Comparison of ENCODE assay signal across 11 cellular contexts in the genomic region with DNA sequence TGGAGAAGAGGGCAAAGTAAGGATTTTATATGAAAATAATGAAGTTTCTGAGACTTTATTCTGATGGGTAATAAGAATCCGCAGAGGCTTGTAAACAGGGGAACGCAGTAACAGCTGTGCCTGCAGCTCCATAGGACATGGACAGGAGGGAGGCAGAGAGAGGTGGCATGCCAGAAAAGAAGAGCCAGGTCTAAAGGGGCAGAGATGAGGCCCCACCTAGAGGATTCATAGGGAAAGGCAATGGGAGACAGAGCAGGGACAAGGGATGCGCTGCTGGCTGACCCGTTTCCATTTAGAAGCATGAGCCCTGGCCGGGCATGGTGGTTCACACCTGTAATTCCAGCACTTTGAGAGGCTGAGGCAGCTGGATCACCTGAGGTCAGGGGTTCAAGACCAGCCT.
DNase-seq lines count a peak whose midpoint lies in the region; ATAC-seq and TF ChIP-seq lines count a peak whose summit lies in the region.
"Had no signal": no experiment of that assay in that cellular context is flagged by ENCODE, and none has a peak within 500 bp of the region (broad histone marks: within the 10 kb centered on the region; RNA-seq: fewer than 3 reads in every experiment).

No MANE protein-coding gene starts in this region.

- in situ Hi-C loops in KBM-7 (cut with MboI; ENCODE audit: low pct_unique_long_range_greater_than_20kb, low sequenced_read_pairs): no loop called here

- no peak overlapping the region for H3K4me3 ChIP-seq in BJ (ENCODE audit: low read depth, low read length)
- H3K4me3 ChIP-seq: upper lobe of left lung had no signal

- H3K27ac Mint-ChIP-seq in WTC11: no peak overlapping the region

- peaks cover 32% of the 10 kb centered on the region for H3K36me3 Mint-ChIP-seq in WTC11

- ATAC-seq in WTC11: peak; percentile 98

- H3K9me3 Mint-ChIP-seq in WTC11: peaks cover 47% of the 10 kb centered on the region

- DNase-seq in BJ (ENCODE audit: low read depth) (no peak), KBM-7 (peak; percentile 6), WTC11 (ENCODE audit: low spot score) (peak; percentile 52), islet precursor cell (peak; percentile 57), RKO (ENCODE audit: low spot score) (no peak), AG20443 (ENCODE audit: low spot score) (no peak), 8988T (no peak)
- DNase-seq in activated CD4-positive, alpha-beta T cell treated with anti-CD3 and anti-CD28 coated beads for 1 hour: no peak
- DNase-seq: NK-92 treated with Interleukin-12 subunit alpha and Interleukin-12 subunit beta, amount 100 ng/mL, for 24 hours; stimulated activated CD4-positive, alpha-beta T cell treated with anti-CD3 and anti-CD28 coated beads, Interleukin-2, amount 100 ng/mL, for 48 hours; upper lobe of left lung had no signal

- H3K4me1 Mint-ChIP-seq in WTC11: no peaks in the 10 kb centered on the region

- CTCF ChIA-PET in BJ (lab: Yijun Ruan, JAX): interaction anchor here (0.6 to 0.7 kb wide), 2 partner anchors 10 to 264 kb away, joined by 3 read pairs; no protein-coding TSS in a partner anchor
- CTCF ChIA-PET in WTC11 (lab: Charles Lee): interaction anchor here (0.6 to 1.0 kb wide), 6 partner anchors 18 to 450 kb away, joined by 3 to 6 read pairs (median 4); no protein-coding TSS in a partner anchor

- no peaks in the 10 kb centered on the region for H3K27me3 ChIP-seq in BJ (ENCODE audit: control insufficient read depth, insufficient read depth, low read length)
- H3K27me3 ChIP-seq: upper lobe of left lung had no signal

- H3K27me3 Mint-ChIP-seq in WTC11 (ENCODE audit: low read depth): no peaks in the 10 kb centered on the region; the same call in none of the 2 replicates

- no peaks in the 10 kb centered on the region for H3K36me3 ChIP-seq in BJ (ENCODE audit: control insufficient read depth, insufficient read depth, low read length)
- H3K36me3 ChIP-seq: upper lobe of left lung had no signal

- no peak overlapping the region for H3K4me3 Mint-ChIP-seq in WTC11

- POLR2A ChIA-PET in BJ (lab: Charles Lee): no interaction called here
- POLR2A ChIA-PET in WTC11 (lab: Charles Lee): interaction anchor here (0.6 kb wide), 1 partner anchor 298 kb away, joined by 5 read pairs; no protein-coding TSS in a partner anchor

- TF ChIP-seq CTCF in BJ (IDR thresholded peaks at IDR 0.05; ENCODE audit: insufficient read depth, low read depth, low read length) (peak; percentile 51), WTC11 (IDR thresholded peaks at IDR 0.05) (no peak)

TF ChIP-seq in WTC11, 78 proteins besides CTCF, POLR2A, EP300 and RAD21:
- TF ChIP-seq HMGA2 (CRISPR knock-in tag; IDR thresholded peaks at IDR 0.05) (no peak), NFE2L1 (CRISPR knock-in tag; IDR thresholded peaks at IDR 0.05) (no peak), ZBTB43 (CRISPR knock-in tag; IDR thresholded peaks at IDR 0.05) (no peak), MYBL2 (CRISPR knock-in tag; IDR thresholded peaks at IDR 0.05) (no peak), ZNF121 (CRISPR knock-in tag; IDR thresholded peaks at IDR 0.05) (no peak), KAT7 (CRISPR knock-in tag; IDR thresholded peaks at IDR 0.05; ENCODE audit: borderline replicate concordance) (no peak), NFATC4 (CRISPR knock-in tag; IDR thresholded peaks at IDR 0.05) (no peak)
- TF ChIP-seq, protein P1, sequence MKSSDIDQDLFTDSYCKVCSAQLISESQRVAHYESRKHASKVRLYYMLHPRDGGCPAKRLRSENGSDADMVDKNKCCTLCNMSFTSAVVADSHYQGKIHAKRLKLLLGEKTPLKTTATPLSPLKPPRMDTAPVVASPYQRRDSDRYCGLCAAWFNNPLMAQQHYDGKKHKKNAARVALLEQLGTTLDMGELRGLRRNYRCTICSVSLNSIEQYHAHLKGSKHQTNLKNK (CRISPR knock-in tag; IDR thresholded peaks at IDR 0.05): no peak

Comparison
In these comparisons a context has a peak if more than half of its experiments do, and no peak if none do; other contexts are left out.
1. DNase-seq: peak in KBM-7 (single experiment), WTC11 (single experiment) and islet precursor cell (single experiment); none in BJ (single experiment), RKO (single experiment), AG20443 (single experiment), 8988T (single experiment) and activated CD4-positive, alpha-beta T cell treated with anti-CD3 and anti-CD28 coated beads for 1 hour (single experiment).